15 cellular contexts compared by ENCODE assay signal in genomic region chr2:172430671-172431070, GRCh38. TPM values are rescaled to one million over a fixed set of nuclear protein-coding genes. Genes with fewer than 3 reads are reported as not detected.
DNase-seq lines count a peak whose midpoint lies in the region; ATAC-seq and TF ChIP-seq lines count a peak whose summit lies in the region.
"Had no signal": no experiment of that assay in that cellular context is flagged by ENCODE, and none has a peak within 500 bp of the region (broad histone marks: within the 10 kb centered on the region; RNA-seq: fewer than 3 reads in every experiment).

No MANE protein-coding gene starts in this region.

- CTCF ChIA-PET in HCT116 (lab: Charles Lee) = interaction anchor here (2.8 kb wide), 1 partner anchor 30 kb away, joined by 18 read pairs; no protein-coding TSS in a partner anchor

- H3K9me3 ChIP-seq in HCT116 (ENCODE audit: control insufficient read depth in 1 of 2, insufficient read depth in 1 of 2, low read depth in 1 of 2, low read length in 2 of 2) (no peaks in the 10 kb centered on the region), hepatocyte (ENCODE audit: low read depth) (no peaks in the 10 kb centered on the region), skeletal muscle tissue (ENCODE audit: control insufficient read depth in 3 of 3, low read length in 3 of 3) (no peaks in the 10 kb centered on the region)

- H3K4me2 ChIP-seq in HCT116 (ENCODE audit: low read length) (peak overlapping the region; percentile 87), hepatocyte (peak overlapping the region; percentile 89)

- H3K9me2 ChIP-seq in HCT116 (ENCODE audit: insufficient read depth) = no peaks in the 10 kb centered on the region
- no peaks in the 10 kb centered on the region for H3K9me2 ChIP-seq in hepatocyte (replicated peaks; ENCODE audit: insufficient read depth)

- H3K27ac ChIP-seq in HCT116 (ENCODE audit: low read depth, low read length) = no peak overlapping the region
- H3K27ac ChIP-seq in hepatocyte = peak overlapping the region; percentile 95
- peak overlapping the region; percentile 49 for H3K27ac ChIP-seq in skeletal muscle tissue (ENCODE audit: low read depth, low read length)
- H3K27ac ChIP-seq in dorsolateral prefrontal cortex = peak overlapping the region in 19 of 59 donors; percentile 0 to 79 (median 26)

- no TSS peak for BruUV-seq in HCT116 (replicated peaks; lab: Mats Ljungman, UMichigan)

- H3K79me2 ChIP-seq in HCT116 (ENCODE audit: insufficient read depth, low read length) (peaks cover 82% of the 10 kb centered on the region), hepatocyte (peaks cover 46% of the 10 kb centered on the region)

- H3K36me3 ChIP-seq in HCT116 (ENCODE audit: control insufficient read depth in 1 of 2, insufficient read depth in 2 of 2, low read length in 2 of 2) (0 out of 4 replicates have a peak, but pooled peaks cover 0 to 4% of the 10 kb centered on the region in 2 experiments), hepatocyte (replicated peaks; ENCODE audit: insufficient read depth, low read depth) (no peaks in the 10 kb centered on the region), skeletal muscle tissue (ENCODE audit: control insufficient read depth in 3 of 3, insufficient read depth in 3 of 3, low read length in 3 of 3) (no peaks in the 10 kb centered on the region)

- TF ChIP-seq CTCF in HCT116 (IDR thresholded peaks at IDR 0.05 in 2 of 3, conservative IDR thresholded peaks at IDR 0.05 in 1 of 3; ENCODE audit: borderline replicate concordance in 1 of 3, insufficient read depth in 1 of 3, low read depth in 2 of 3, low read length in 2 of 3) = no peak
- TF ChIP-seq CTCF in hepatocyte (IDR thresholded peaks at IDR 0.05; ENCODE audit: poor library complexity) = no peak
- TF ChIP-seq CTCF in dorsolateral prefrontal cortex (IDR thresholded peaks at IDR 0.05 in 54 of 56, conservative IDR thresholded peaks at IDR 0.05 in 2 of 56; ENCODE audit: low read depth in 1 of 56, partially characterized antibody in 56 of 56) = no peak

- RAD21 ChIA-PET in HCT116 (lab: Charles Lee; ENCODE audit: low non-redundant PET in 1 of 2, low total read pairs in 2 of 2, uncharacterized antibody in 2 of 2, unreplicated experiment in 2 of 2) = interaction anchor here in 1 of 2 experiments (1.0 kb wide), 1 partner anchor 30 kb away, joined by 4 read pairs; no protein-coding TSS in a partner anchor

- intact Hi-C loops in HCT116 (cut with micrococcal nuclease) = no loop called here
- intact Hi-C loops in dorsolateral prefrontal cortex (cut with DNase I) = no loop called here

- ATAC-seq in HCT116 (peak; percentile 31), HG03045 (IDR thresholded peaks at IDR 0.05; ENCODE audit: unreplicated experiment) (no peak), HG03108 (IDR thresholded peaks at IDR 0.05; ENCODE audit: unreplicated experiment) (no peak)

- H4K20me1 ChIP-seq in HCT116 (ENCODE audit: insufficient read depth) = peaks cover 6% of the 10 kb centered on the region; the same call in 1 of the 2 replicates
- no peaks in the 10 kb centered on the region for H4K20me1 ChIP-seq in hepatocyte (ENCODE audit: insufficient read depth, poor library complexity, severe bottlenecking)

- no peak overlapping the region for H2AFZ ChIP-seq in HCT116 (ENCODE audit: low read depth, low read length, poor library complexity, severe bottlenecking)
- no peak overlapping the region for H2AFZ ChIP-seq in hepatocyte

- POLR2A ChIA-PET in HCT116 (lab: Charles Lee) = interaction anchor here (1.0 to 4.6 kb wide), 5 partner anchors 10 to 181 kb away, joined by 3 to 39 read pairs (median 3); no protein-coding TSS in a partner anchor

- 94% methylated on average over 4 of the region's 4 CpGs for WGBS in hepatocyte (ENCODE audit: low lambda C conversion rate, missing lambda C conversion rate)

- TF ChIP-seq POLR2A in HCT116 (IDR thresholded peaks at IDR 0.05; ENCODE audit: borderline replicate concordance, extremely low read depth, insufficient read depth, insufficient read length) = no peak

- H3K27me3 ChIP-seq in HCT116 (ENCODE audit: insufficient read depth, low read length) = no peaks in the 10 kb centered on the region
- no peaks in the 10 kb centered on the region for H3K27me3 ChIP-seq in hepatocyte
- H3K27me3 ChIP-seq in skeletal muscle tissue (ENCODE audit: control insufficient read depth in 3 of 3, insufficient read depth in 3 of 3, low read length in 3 of 3) = no peaks in the 10 kb centered on the region
- peaks cover 0 to 14% (median 0%) of the 10 kb centered on the region in 45 donors for H3K27me3 ChIP-seq in dorsolateral prefrontal cortex

- TF ChIP-seq RAD21 in HCT116 (IDR thresholded peaks at IDR 0.05; ENCODE audit: low read depth) = no peak

- H3K4me1 ChIP-seq in HCT116 (ENCODE audit: control insufficient read depth in 1 of 2, insufficient read depth in 2 of 2, low read length in 2 of 2) (peaks cover 31 to 80% of the 10 kb centered on the region in 2 experiments), hepatocyte (ENCODE audit: insufficient read depth) (peaks cover 12% of the 10 kb centered on the region), skeletal muscle tissue (ENCODE audit: control insufficient read depth in 3 of 3, insufficient read depth in 3 of 3, low read length in 3 of 3) (peaks cover 19 to 57% (median 36%) of the 10 kb centered on the region in 3 donors)

- H3K9ac ChIP-seq in HCT116 (ENCODE audit: low read length) (peak overlapping the region; percentile 90), skeletal muscle tissue (ENCODE audit: low read depth in 1 of 3, low read length in 3 of 3) (peak overlapping the region in 2 of 3 donors; percentile 15 to 68)

- peak; percentile 78 for DNase-seq in HCT116 (ENCODE audit: low read depth, low spot score)
- peak; percentile 74 for DNase-seq in SW480 (ENCODE audit: low spot score)
- peak; percentile 22 for DNase-seq in hepatocyte (ENCODE audit: low spot score)
- no peak for DNase-seq in dorsolateral prefrontal cortex
- DNase-seq in SW 1271 (lab: John Stamatoyannopoulos, UW) = no peak
- DNase-seq: activated CD4-positive, CD25-positive, alpha-beta regulatory T cell; activated T-cell treated with anti-CD3 and anti-CD28 coated beads, Interleukin-2, amount 50 U/mL, for 1 hour; aorta; effector memory CD4-positive, alpha-beta T cell; KG1; mesendoderm; NCI-H2029 had no signal

- peak overlapping the region in 1 of 2 experiments; percentile 73; a peak in 2 of 4 replicates for H3K4me3 ChIP-seq in HCT116 (replicated peaks in 1 of 2; ENCODE audit: low read depth in 1 of 2, low read length in 2 of 2)
- no peak overlapping the region for H3K4me3 ChIP-seq in hepatocyte
- H3K4me3 ChIP-seq in skeletal muscle tissue (ENCODE audit: low read length in 3 of 3) = peak overlapping the region in 1 of 3 donors; percentile 20
- peak overlapping the region in 25 of 59 donors; percentile 1 to 91 (median 80) for H3K4me3 ChIP-seq in dorsolateral prefrontal cortex

TF ChIP-seq in HCT116, 20 proteins besides CTCF, POLR2A, EP300 and RAD21 (continues in another document):
- TF ChIP-seq EGR1 (IDR thresholded peaks at IDR 0.05; ENCODE audit: low read depth) (no peak), ELF1 (IDR thresholded peaks at IDR 0.05; ENCODE audit: borderline replicate concordance, low read depth) (no peak), POLR2AphosphoS5 (IDR thresholded peaks at IDR 0.05; ENCODE audit: low read depth, low read length) (peak; percentile 34; the same call in 1 of the 2 replicates), TCF7L2 (IDR thresholded peaks at IDR 0.05; ENCODE audit: borderline replicate concordance, extremely low read depth, insufficient read depth, insufficient read length) (no peak), SP1 (IDR thresholded peaks at IDR 0.05; ENCODE audit: low read depth) (peak; percentile 75), MAX (IDR thresholded peaks at IDR 0.05) (peak; percentile 53; the same call in 1 of the 2 replicates), ATF3 (IDR thresholded peaks at IDR 0.05) (0 out of 2 replicates have a peak, but pooled peaks have one; percentile 67), FOSL1 (IDR thresholded peaks at IDR 0.05; ENCODE audit: low read depth) (peak; percentile 89), REST (IDR thresholded peaks at IDR 0.05; ENCODE audit: low read depth) (no peak), CBX3 (IDR thresholded peaks at IDR 0.05; ENCODE audit: low read depth) (peak; percentile 68; the same call in 1 of the 2 replicates), JUND (IDR thresholded peaks at IDR 0.05) (peak; percentile 87), SIN3A (IDR thresholded peaks at IDR 0.05; ENCODE audit: low read depth) (peak; percentile 67)

RNA-seq across cellular contexts. Expression of gene ITGA6, which starts 3.3 kb away (rescaled TPM):
- 93.1 TPM for total RNA-seq in HCT116 (2021; ENCODE audit: unreplicated experiment)
- polyA plus RNA-seq in HCT116 (2012) = 40.2 and 46.0 TPM in 2 replicates
- total RNA-seq in hepatocyte = 51.4 and 64.8 TPM in 2 replicates
- 16.7 and 19.0 TPM in 2 replicates for polyA plus RNA-seq in hepatocyte
- 83.5 TPM for total RNA-seq in skeletal muscle tissue
- 10 to 100 TPM; 15.5 to 84.3 (median 30.7) TPM for total RNA-seq in dorsolateral prefrontal cortex

Comparison
In these comparisons a context has a peak if more than half of its experiments do, and no peak if none do; other contexts are left out.
1. DNase-seq: peak in HCT116 (single experiment), SW480 (single experiment) and hepatocyte (single experiment); none in dorsolateral prefrontal cortex (0 of 10) and SW 1271 (0 of 2).